11 cellular contexts compared by ENCODE assay signal in genomic region chr11:62721994-62722393, GRCh38. TPM values are rescaled to one million over a fixed set of nuclear protein-coding genes. Genes with fewer than 3 reads are reported as not detected.
DNase-seq lines count a peak whose midpoint lies in the region; ATAC-seq and TF ChIP-seq lines count a peak whose summit lies in the region.
"Had no signal": no experiment of that assay in that cellular context is flagged by ENCODE, and none has a peak within 500 bp of the region (broad histone marks: within the 10 kb centered on the region; RNA-seq: fewer than 3 reads in every experiment).

No MANE protein-coding gene starts in this region.

- no peaks in the 10 kb centered on the region for H3K9me3 Mint-ChIP-seq in WTC11

- H3K9ac ChIP-seq in GM23248, result peak overlapping the region; percentile 14; the same call in 1 of the 2 replicates

- in situ Hi-C loops in GM23248 (cut with MboI), result no loop called here

- CTCF ChIA-PET in AG04450 (lab: Charles Lee) (interaction anchor here (1.5 kb wide), 1 partner anchor 8 kb away, joined by 3 read pairs; no protein-coding TSS in a partner anchor), WTC11 (lab: Charles Lee) (no interaction called here)

- TF ChIP-seq CTCF in AG04450 (IDR thresholded peaks at IDR 0.05; ENCODE audit: low read depth, low read length), result 0 out of 2 replicates have a peak, but pooled peaks have one; percentile 26
- TF ChIP-seq CTCF in WTC11 (IDR thresholded peaks at IDR 0.05), result no peak

- H4K20me1 ChIP-seq in GM23248 (ENCODE audit: insufficient read depth), result peaks cover 13% of the 10 kb centered on the region; the same call in 1 of the 2 replicates

- peaks cover 98% of the 10 kb centered on the region for H3K79me2 ChIP-seq in GM23248 (ENCODE audit: insufficient read depth)

- H3K27me3 ChIP-seq in AG04450 (ENCODE audit: control insufficient read depth, insufficient read depth, low read length) (no peaks in the 10 kb centered on the region), GM23248 (replicated peaks; ENCODE audit: insufficient read depth) (no peaks in the 10 kb centered on the region)
- H3K27me3 ChIP-seq: right atrium auricular region had no signal

- H3K4me2 ChIP-seq in GM23248 (ENCODE audit: unreplicated experiment), result no peak overlapping the region

- H3K36me3 Mint-ChIP-seq in WTC11, result peaks cover 83% of the 10 kb centered on the region

- H3K9me2 ChIP-seq in GM23248 (ENCODE audit: insufficient read depth), result no peaks in the 10 kb centered on the region

- H3K27me3 Mint-ChIP-seq in WTC11 (ENCODE audit: low read depth), result no peaks in the 10 kb centered on the region

- peaks cover 16% of the 10 kb centered on the region for H3K4me1 Mint-ChIP-seq in WTC11

- H3K4me3 ChIP-seq in AG04450 (ENCODE audit: low read depth, low read length), result no peak overlapping the region
- no peak overlapping the region for H3K4me3 ChIP-seq in GM23248
- H3K4me3 ChIP-seq: right atrium auricular region had no signal

- peaks cover 49% of the 10 kb centered on the region for H3F3A ChIP-seq in GM23248 (ENCODE audit: insufficient read depth)

- DNase-seq in AG04450 (ENCODE audit: low read depth, low spot score), result no peak
- peak; percentile 36 for DNase-seq in GM23248
- no peak for DNase-seq in WTC11 (ENCODE audit: low spot score)
- DNase-seq in hepatic stellate cell (ENCODE audit: low spot score), result peak; percentile 19
- DNase-seq in NCI-H446 (lab: John Stamatoyannopoulos, UW), result no peak
- DNase-seq in NCI-H2171 (lab: John Stamatoyannopoulos, UW), result no peak
- DNase-seq in SW480 (ENCODE audit: low spot score), result no peak
- DNase-seq: left colon had no signal

- peaks cover 65% of the 10 kb centered on the region for H3K36me3 ChIP-seq in GM23248 (ENCODE audit: low read depth)

- H3K9me3 ChIP-seq in AG04450 (ENCODE audit: control insufficient read depth, insufficient read depth, low read length) (no peaks in the 10 kb centered on the region; the same call in 1 of the 2 replicates), GM23248 (ENCODE audit: low read depth) (no peaks in the 10 kb centered on the region)
- H3K9me3 ChIP-seq: right atrium auricular region had no signal

- ATAC-seq in WTC11, result peak; percentile 72
- ATAC-seq in HG02973 (IDR thresholded peaks at IDR 0.05; ENCODE audit: unreplicated experiment), result no peak
- ATAC-seq: left colon had no signal

- 74 to 83% methylated on average over 7 of the region's 7 CpGs for WGBS in GM23248 (ENCODE audit: low coverage in 1 of 2, low lambda C conversion rate in 2 of 2, missing lambda C conversion rate in 2 of 2), 2 experiments

- H3K4me3 Mint-ChIP-seq in WTC11, result no peak overlapping the region

- H3K27ac Mint-ChIP-seq in WTC11, result peak overlapping the region; percentile 63

- POLR2A ChIA-PET in AG04450 (lab: Yijun Ruan, JAX) (no interaction called here), WTC11 (lab: Charles Lee) (no interaction called here)

- H3K27ac ChIP-seq in AG04450 (ENCODE audit: low read depth, low read length) (no peak overlapping the region), GM23248 (no peak overlapping the region)
- H3K27ac ChIP-seq: right atrium auricular region had no signal

- no peak overlapping the region for H2AFZ ChIP-seq in GM23248

- H3K4me1 ChIP-seq in GM23248 (ENCODE audit: insufficient read depth), result peaks cover 19% of the 10 kb centered on the region; the same call in 1 of the 2 replicates

TF ChIP-seq in WTC11, 78 proteins besides CTCF, POLR2A, EP300 and RAD21:
- no peak for TF ChIP-seq ZNF232 (CRISPR knock-in tag; IDR thresholded peaks at IDR 0.05)
- no peak for TF ChIP-seq MXD4 (CRISPR knock-in tag; IDR thresholded peaks at IDR 0.05; ENCODE audit: borderline replicate concordance)

RNA-seq across cellular contexts. Expression of gene HNRNPUL2, which starts 5.3 kb away (rescaled TPM):
- polyA plus RNA-seq in AG04450 (2011; rRNA removed), result 26.6 and 28.2 TPM in 2 replicates
- polyA minus RNA-seq in AG04450 (2011; rRNA and poly(A)+ RNA removed), result 20.5 and 21.6 TPM in 2 replicates
- 2.9 and 5.0 TPM in 2 replicates for total RNA-seq in GM23248 (2014; rRNA removed; shearing (Covaris generic))
- 2.1 and 3.1 TPM in 2 replicates for polyA plus RNA-seq in GM23248 (2016; fragmentation: Nextera tagmentation; extraction: Ambion mirVana)
- 42.1 to 42.9 TPM (median 42.2 TPM) in 3 replicates for total RNA-seq in WTC11 (2021)

RNA-seq across cellular contexts. Expression of gene TTC9C, which starts 6.3 kb away (rescaled TPM):
- polyA plus RNA-seq in AG04450 (2011; rRNA removed) (32.2 and 32.5 TPM in 2 replicates), GM23248 (2016; fragmentation: Nextera tagmentation; extraction: Ambion mirVana) (40.1 and 46.6 TPM in 2 replicates)
- 24.8 and 25.5 TPM in 2 replicates for polyA minus RNA-seq in AG04450 (2011; rRNA and poly(A)+ RNA removed)
- 28.9 and 54.6 TPM in 2 replicates for total RNA-seq in GM23248 (2014; rRNA removed; shearing (Covaris generic))
- total RNA-seq in WTC11 (2021), result 39.7 to 48.7 TPM (median 39.8 TPM) in 3 replicates

RNA-seq across cellular contexts. Expression of gene GNG3, which starts 14.5 kb away (rescaled TPM):
- polyA plus RNA-seq in AG04450 (2011; rRNA removed) (0.11 TPM in 1 of 2 replicates, not detected in the other), GM23248 (2016; fragmentation: Nextera tagmentation; extraction: Ambion mirVana) (0.29 TPM in 1 of 2 replicates, not detected in the other)
- polyA minus RNA-seq in AG04450 (2011; rRNA and poly(A)+ RNA removed), result not detected in 2 replicates
- total RNA-seq in GM23248 (2014; rRNA removed; shearing (Covaris generic)), result not detected in 2 replicates
- total RNA-seq in WTC11 (2021), result 3.5 to 6.0 TPM (median 3.9 TPM) in 3 replicates
- total RNA-seq: right atrium auricular region; T-helper 1 cell treated with Interleukin-12 subunit alpha and Interleukin-12 subunit beta and Interleukin-4 antibody, amounts not matched to agents 30 ng/mL and 1 ng/mL, for 36 hours had no signal

RNA-seq across cellular contexts. Expression of gene BSCL2, which starts 14.8 kb away (rescaled TPM):
- polyA plus RNA-seq in AG04450 (2011; rRNA removed), result 42.8 and 63.7 TPM in 2 replicates
- 59.3 and 81.9 TPM in 2 replicates for polyA minus RNA-seq in AG04450 (2011; rRNA and poly(A)+ RNA removed)
- total RNA-seq in GM23248 (2014; rRNA removed; shearing (Covaris generic)), result 51.0 and 63.5 TPM in 2 replicates
- 74.5 and 79.0 TPM in 2 replicates for polyA plus RNA-seq in GM23248 (2016; fragmentation: Nextera tagmentation; extraction: Ambion mirVana)
- 92.0 to 97.2 TPM (median 92.0 TPM) in 3 replicates for total RNA-seq in WTC11 (2021)

RNA-seq across cellular contexts. Expression of gene ZBTB3, which starts 32.0 kb away (rescaled TPM):
- 3.2 and 3.7 TPM in 2 replicates for polyA plus RNA-seq in AG04450 (2011; rRNA removed)
- polyA minus RNA-seq in AG04450 (2011; rRNA and poly(A)+ RNA removed), result 9.9 and 11.7 TPM in 2 replicates
- total RNA-seq in GM23248 (2014; rRNA removed; shearing (Covaris generic)), result 6.6 and 8.0 TPM in 2 replicates
- polyA plus RNA-seq in GM23248 (2016; fragmentation: Nextera tagmentation; extraction: Ambion mirVana), result 4.9 and 5.5 TPM in 2 replicates
- total RNA-seq in WTC11 (2021), result 82.3 to 88.1 TPM (median 88.0 TPM) in 3 replicates

Comparison
In these comparisons a context has a peak if more than half of its experiments do, and no peak if none do; other contexts are left out.
1. DNase-seq: peak in GM23248 (single experiment) and hepatic stellate cell (single experiment); none in AG04450 (single experiment), WTC11 (single experiment), NCI-H446 (0 of 2), NCI-H2171 (single experiment) and SW480 (single experiment).